Comparison of ENCODE assay signal across 20 cellular contexts in genomic region chr3:109923431-109923830, GRCh38.
"Had no signal": no experiment of that assay in that cellular context is flagged by ENCODE, and none has a peak within 500 bp of the region (broad histone marks: within the 10 kb centered on the region; RNA-seq: fewer than 3 reads in every experiment).

No MANE protein-coding gene starts in this region.

- H3K27ac Mint-ChIP-seq: activated CD4-positive, alpha-beta T cell treated with anti-CD3 and anti-CD28 coated beads, Interleukin-2, amount 10 ng/mL, durations not matched to agents 24 days and 14 days; activated CD8-positive, alpha-beta T cell treated with anti-CD3 and anti-CD28 coated beads, Interleukin-2, amount 10 ng/mL, durations not matched to agents 7 days and 5 days; activated naive CD8-positive, alpha-beta T cell treated with anti-CD3 and anti-CD28 coated beads, Interleukin-2, amount 10 ng/mL, durations not matched to agents 7 days and 5 days; activated T-cell treated with anti-CD3 and anti-CD28 coated beads, Interleukin-2, amount 50 U/mL, for 24 hours; activated T-helper 2 cell treated with anti-CD3 and anti-CD28 coated beads, Interferon-gamma antibody, Interleukin-2, Interleukin-4, amounts not matched to agents 10 μg/mL and 5 μg/mL and 100 μg/mL, durations not matched to agents 14 hours and 24 hours and 36 hours; brain; naive thymus-derived CD8-positive, alpha-beta T cell; stimulated activated naive CD8-positive, alpha-beta T cell treated with anti-CD3 and anti-CD28 coated beads, Interleukin-15, amount 100 ng/mL, for 72 hours had no signal

- H3K27me3 ChIP-seq: esophagus muscularis mucosa, pancreas, suprapubic skin, transverse colon had no signal

- DNase-seq: activated CD4-positive, alpha-beta T cell treated with anti-CD3 and anti-CD28 coated beads, Interleukin-2, amount 10 ng/mL, durations not matched to agents 24 days and 14 days; activated CD8-positive, alpha-beta T cell treated with anti-CD3 and anti-CD28 coated beads, Interleukin-2, amount 10 ng/mL, durations not matched to agents 7 days and 5 days; activated naive CD4-positive, alpha-beta T cell treated with Interleukin-2 at 50 U/mL for 16 hours; activated naive CD8-positive, alpha-beta T cell treated with anti-CD3 and anti-CD28 coated beads, Interleukin-2, amount 10 ng/mL, durations not matched to agents 7 days and 5 days; activated T-cell treated with anti-CD3 and anti-CD28 coated beads, Interleukin-2, amount 50 U/mL, for 24 hours; cortex of kidney; effector CD8-positive, alpha-beta T cell; mesendoderm; naive thymus-derived CD8-positive, alpha-beta T cell; pancreas; stimulated activated CD4-positive, alpha-beta T cell treated with anti-CD3 and anti-CD28 coated beads, Interleukin-4, amount 100 ng/mL, for 1 hour; stimulated activated naive CD8-positive, alpha-beta T cell treated with anti-CD3 and anti-CD28 coated beads, Interleukin-15, amount 100 ng/mL, for 72 hours; T1000; transverse colon had no signal

- H3K27ac ChIP-seq: esophagus muscularis mucosa, pancreas, suprapubic skin, transverse colon had no signal

- H3K36me3 ChIP-seq: esophagus muscularis mucosa, pancreas, suprapubic skin, transverse colon had no signal

- H3K27me3 Mint-ChIP-seq: activated CD4-positive, alpha-beta T cell treated with anti-CD3 and anti-CD28 coated beads, Interleukin-2, amount 10 ng/mL, durations not matched to agents 24 days and 14 days; activated naive CD8-positive, alpha-beta T cell treated with anti-CD3 and anti-CD28 coated beads, Interleukin-2, amount 10 ng/mL, durations not matched to agents 7 days and 5 days; activated T-cell treated with anti-CD3 and anti-CD28 coated beads, Interleukin-2, amount 50 U/mL, for 24 hours; central memory CD8-positive, alpha-beta T cell; naive thymus-derived CD8-positive, alpha-beta T cell; stimulated activated naive CD8-positive, alpha-beta T cell treated with anti-CD3 and anti-CD28 coated beads, Interleukin-15, amount 100 ng/mL, for 72 hours had no signal

- H3K4me1 Mint-ChIP-seq: activated CD4-positive, alpha-beta T cell treated with anti-CD3 and anti-CD28 coated beads, Interleukin-2, amount 10 ng/mL, durations not matched to agents 24 days and 14 days; activated naive CD8-positive, alpha-beta T cell treated with anti-CD3 and anti-CD28 coated beads, Interleukin-2, amount 10 ng/mL, durations not matched to agents 7 days and 5 days; brain; central memory CD8-positive, alpha-beta T cell; stimulated activated naive CD8-positive, alpha-beta T cell treated with anti-CD3 and anti-CD28 coated beads, Interleukin-15, amount 100 ng/mL, for 72 hours had no signal

- H3K4me3 ChIP-seq: esophagus muscularis mucosa, pancreas, smooth muscle cell, suprapubic skin, transverse colon had no signal

- H3K9me3 ChIP-seq: esophagus muscularis mucosa, pancreas, suprapubic skin, transverse colon had no signal

- H3K36me3 Mint-ChIP-seq: activated naive CD8-positive, alpha-beta T cell treated with anti-CD3 and anti-CD28 coated beads, Interleukin-2, amount 10 ng/mL, durations not matched to agents 7 days and 5 days; brain; naive thymus-derived CD8-positive, alpha-beta T cell had no signal

- H3K4me3 Mint-ChIP-seq: activated CD4-positive, alpha-beta T cell treated with anti-CD3 and anti-CD28 coated beads, Interleukin-2, amount 10 ng/mL, durations not matched to agents 24 days and 14 days; activated CD8-positive, alpha-beta T cell treated with anti-CD3 and anti-CD28 coated beads, Interleukin-2, amount 10 ng/mL, durations not matched to agents 7 days and 5 days; activated naive CD8-positive, alpha-beta T cell treated with anti-CD3 and anti-CD28 coated beads, Interleukin-2, amount 10 ng/mL, durations not matched to agents 7 days and 5 days; activated T-cell treated with anti-CD3 and anti-CD28 coated beads, Interleukin-2, amount 50 U/mL, for 24 hours; brain; central memory CD8-positive, alpha-beta T cell; naive thymus-derived CD8-positive, alpha-beta T cell; stimulated activated naive CD8-positive, alpha-beta T cell treated with anti-CD3 and anti-CD28 coated beads, Interleukin-15, amount 100 ng/mL, for 72 hours had no signal

- H3K9me3 Mint-ChIP-seq: activated CD4-positive, alpha-beta T cell treated with anti-CD3 and anti-CD28 coated beads, Interleukin-2, amount 10 ng/mL, durations not matched to agents 24 days and 14 days; activated T-cell treated with anti-CD3 and anti-CD28 coated beads, Interleukin-2, amount 50 U/mL, for 24 hours; activated T-helper 2 cell treated with anti-CD3 and anti-CD28 coated beads, Interferon-gamma antibody, Interleukin-2, Interleukin-4, amounts not matched to agents 10 μg/mL and 5 μg/mL and 100 μg/mL, durations not matched to agents 14 hours and 24 hours and 36 hours; brain; central memory CD8-positive, alpha-beta T cell; naive thymus-derived CD8-positive, alpha-beta T cell had no signal
